ENCODE assay signal across 25 cellular contexts in genomic region chr14:24857277-24857676, GRCh38.
"Had no signal": no experiment of that assay in that cellular context is flagged by ENCODE, and none has a peak within 500 bp of the region (broad histone marks: within the 10 kb centered on the region; RNA-seq: fewer than 3 reads in every experiment).

No MANE protein-coding gene starts in this region.

- DNase-seq: effector memory CD4-positive, alpha-beta T cell; esophagus squamous epithelium; foreskin melanocyte; glutamatergic neuron; heart right ventricle; hippocampal formation; left cardiac atrium; left lung; mesenchymal stem cell; mucosa of descending colon; naive B cell; nucleus accumbens; stimulated activated CD4-positive, alpha-beta T cell treated with anti-CD3 and anti-CD28 coated beads, Interleukin-4, amount 100 ng/mL, for 4 hours; stimulated activated naive CD8-positive, alpha-beta T cell treated with anti-CD3 and anti-CD28 coated beads, Interleukin-15, Interleukin-2, amounts not matched to agents 100 U/mL and 50 U/mL, for 24 hours; substantia nigra; testis; tibial artery had no signal

- H3K36me3 ChIP-seq: esophagus squamous epithelium, left lung, prostate gland, right atrium auricular region, tibial artery had no signal

- H3K9me3 ChIP-seq: esophagus squamous epithelium, heart right ventricle, left lung, mucosa of descending colon, prostate gland, right atrium auricular region, testis, tibial artery had no signal

- H3K4me1 Mint-ChIP-seq: naive B cell; stimulated activated memory B cell treated with anti-CD40 and anti-IgM and Interleukin-4, amounts not matched to agents 10 μg/mL and 1 μg/mL and 100 μg/mL, for 72 hours had no signal

- H3K4me3 Mint-ChIP-seq: dendritic cell treated with granulocyte-macrophage colony-stimulating factor and Interleukin-4, amounts not matched to agents 40 ng/mL and 50 ng/mL, for 4 days; mesothelial cell of epicardium; naive B cell; nephron; stimulated activated memory B cell treated with anti-CD40 and anti-IgM and Interleukin-4, amounts not matched to agents 10 μg/mL and 1 μg/mL and 100 μg/mL, for 72 hours; type B pancreatic cell had no signal

- ATAC-seq: heart right ventricle; left cardiac atrium; left lung; mucosa of descending colon; sciatic nerve; stimulated activated memory B cell treated with anti-CD40 and anti-IgM and Interleukin-4, amounts not matched to agents 10 μg/mL and 1 μg/mL and 100 μg/mL, for 72 hours; stimulated activated naive CD8-positive, alpha-beta T cell treated with anti-CD3 and anti-CD28 coated beads, Interleukin-15, Interleukin-2, amounts not matched to agents 100 U/mL and 50 U/mL, for 24 hours had no signal

- H3K27ac ChIP-seq: esophagus squamous epithelium, left lung, prostate gland, right atrium auricular region, testis, tibial artery had no signal

- H3K9me3 Mint-ChIP-seq: dendritic cell treated with granulocyte-macrophage colony-stimulating factor and Interleukin-4, amounts not matched to agents 40 ng/mL and 50 ng/mL, for 4 days; mesothelial cell of epicardium; nephron; stimulated activated memory B cell treated with anti-CD40 and anti-IgM and Interleukin-4, amounts not matched to agents 10 μg/mL and 1 μg/mL and 100 μg/mL, for 72 hours; type B pancreatic cell had no signal

- H3K36me3 Mint-ChIP-seq: naive B cell; stimulated activated memory B cell treated with anti-CD40 and anti-IgM and Interleukin-4, amounts not matched to agents 10 μg/mL and 1 μg/mL and 100 μg/mL, for 72 hours had no signal

- H3K27me3 ChIP-seq: esophagus squamous epithelium, heart right ventricle, left lung, right atrium auricular region, testis, tibial artery had no signal

- H3K27me3 Mint-ChIP-seq: type B pancreatic cell had no signal

- H3K27ac Mint-ChIP-seq: dendritic cell treated with granulocyte-macrophage colony-stimulating factor and Interleukin-4, amounts not matched to agents 40 ng/mL and 50 ng/mL, for 4 days; mesothelial cell of epicardium; naive B cell; nephron; stimulated activated memory B cell treated with anti-CD40 and anti-IgM and Interleukin-4, amounts not matched to agents 10 μg/mL and 1 μg/mL and 100 μg/mL, for 72 hours had no signal

- H3K4me3 ChIP-seq: esophagus squamous epithelium, heart right ventricle, left lung, mucosa of descending colon, prostate gland, right atrium auricular region, testis, tibial artery had no signal

- H3K4me1 ChIP-seq: left lung, prostate gland, testis, tibial artery had no signal
